Comparison of ENCODE assay signal across 1 cellular context in genomic region chr11:120125005-120125404, GRCh38.
A peak's percentile ranks its signal among the peaks of the same experiment; 100 is the strongest.
TF ChIP-seq lines count a peak whose summit lies in the region.

No MANE protein-coding gene starts in this region.

TF ChIP-seq in K562, 482 proteins besides CTCF, POLR2A, EP300 and RAD21 (continued from another document and continues in another):
- TF ChIP-seq PML (IDR thresholded peaks at IDR 0.05; ENCODE audit: low read length) (no peak), THRB (CRISPR knock-in tag; conservative IDR thresholded peaks at IDR 0.05) (no peak), CAMTA2 (CRISPR knock-in tag; conservative IDR thresholded peaks at IDR 0.05) (no peak), E2F5 (CRISPR knock-in tag; IDR thresholded peaks at IDR 0.05) (no peak), FOSL1 (tag; conservative IDR thresholded peaks at IDR 0.05) (peak; percentile 97), XRCC3 (IDR thresholded peaks at IDR 0.05) (no peak), ZNF785 (CRISPR knock-in tag; IDR thresholded peaks at IDR 0.05) (no peak), ZNF23 (CRISPR knock-in tag; IDR thresholded peaks at IDR 0.05) (no peak), THAP12 (CRISPR knock-in tag; IDR thresholded peaks at IDR 0.05) (no peak), HBP1 (CRISPR knock-in tag; IDR thresholded peaks at IDR 0.05) (no peak), FOS (IDR thresholded peaks at IDR 0.05; ENCODE audit: extremely low read depth, insufficient read length) (peak; percentile 33), ZNF707 (CRISPR knock-in tag; conservative IDR thresholded peaks at IDR 0.05) (no peak), DPF2 (IDR thresholded peaks at IDR 0.05) (peak; percentile 45; the same call in 1 of the 2 replicates), ZNF311 (CRISPR knock-in tag; IDR thresholded peaks at IDR 0.05) (no peak), POLR2B (IDR thresholded peaks at IDR 0.05; ENCODE audit: low read depth, partially characterized antibody) (no peak), XRCC4 (IDR thresholded peaks at IDR 0.05; ENCODE audit: extremely low read depth, insufficient read depth, insufficient read length) (no peak), ZNF766 (CRISPR knock-in tag; conservative IDR thresholded peaks at IDR 0.05) (no peak), VEZF1 (CRISPR knock-in tag; IDR thresholded peaks at IDR 0.05) (no peak), HMG20B (CRISPR knock-in tag; IDR thresholded peaks at IDR 0.05) (no peak), POLR2H (tag; IDR thresholded peaks at IDR 0.05; ENCODE audit: low read depth) (no peak), KDM5B (IDR thresholded peaks at IDR 0.05; ENCODE audit: insufficient replicate concordance, low read depth, low read length) (no peak), ASH1L (IDR thresholded peaks at IDR 0.05; ENCODE audit: borderline replicate concordance, low read depth, partially characterized antibody) (no peak), MBD1 (CRISPR knock-in tag; IDR thresholded peaks at IDR 0.05) (no peak), NFXL1 (CRISPR knock-in tag; IDR thresholded peaks at IDR 0.05) (no peak), RBFOX2 (IDR thresholded peaks at IDR 0.05; ENCODE audit: low read depth, low read length) (no peak), ZNF584 (CRISPR knock-in tag; IDR thresholded peaks at IDR 0.05; ENCODE audit: low read depth) (no peak), XRCC5 (IDR thresholded peaks at IDR 0.05; ENCODE audit: low read depth, low read length) (no peak), YBX1 (IDR thresholded peaks at IDR 0.05) (no peak), PPARD (CRISPR knock-in tag; IDR thresholded peaks at IDR 0.05) (no peak), BRD4 (IDR thresholded peaks at IDR 0.05) (no peak), MTA2 (IDR thresholded peaks at IDR 0.05; ENCODE audit: low read depth) (no peak), PTTG1 (tag; IDR thresholded peaks at IDR 0.05; ENCODE audit: low read depth) (no peak), ESRRA (IDR thresholded peaks at IDR 0.05; ENCODE audit: borderline replicate concordance, low read depth) (0 out of 2 replicates have a peak, but pooled peaks have one; percentile 35), TFAP4 (CRISPR knock-in tag; IDR thresholded peaks at IDR 0.05; ENCODE audit: borderline replicate concordance) (0 out of 2 replicates have a peak, but pooled peaks have one; percentile 27), KLF16 (IDR thresholded peaks at IDR 0.05) (no peak), ZNF551 (CRISPR knock-in tag; IDR thresholded peaks at IDR 0.05) (no peak), ZNF395 (CRISPR knock-in tag; IDR thresholded peaks at IDR 0.05) (no peak), RB1 (IDR thresholded peaks at IDR 0.05; ENCODE audit: low read depth) (no peak), ZHX1 (conservative IDR thresholded peaks at IDR 0.05; ENCODE audit: low read length) (no peak), JUND (IDR thresholded peaks at IDR 0.05; ENCODE audit: borderline replicate concordance, low read depth, low read length) (peak; percentile 85), JUND (tag; IDR thresholded peaks at IDR 0.05; ENCODE audit: borderline replicate concordance, low read depth, low read length) (peak; percentile 80; the same call in 2 of the 3 replicates), TRIM28 (IDR thresholded peaks at IDR 0.05) (no peak), FOXO4 (CRISPR knock-in tag; IDR thresholded peaks at IDR 0.05) (no peak), NR2C2 (CRISPR knock-in tag; IDR thresholded peaks at IDR 0.05) (no peak), NR2C2 (tag; IDR thresholded peaks at IDR 0.05) (peak; percentile 49), ZNF280B (CRISPR knock-in tag; IDR thresholded peaks at IDR 0.05) (no peak), MCM7 (IDR thresholded peaks at IDR 0.05) (no peak), CGGBP1 (CRISPR knock-in tag; IDR thresholded peaks at IDR 0.05) (no peak)
